27 cellular contexts compared by ENCODE assay signal in genomic region chr4:15928883-15929282, GRCh38. TPM values are rescaled to one million over a fixed set of nuclear protein-coding genes. Genes with fewer than 3 reads are reported as not detected.
"Had no signal": no experiment of that assay in that cellular context is flagged by ENCODE, and none has a peak within 500 bp of the region (broad histone marks: within the 10 kb centered on the region; RNA-seq: fewer than 3 reads in every experiment).

No MANE protein-coding gene starts in this region.

- H3K27me3 ChIP-seq: esophagus muscularis mucosa, gastrocnemius medialis, neutrophil, thyroid gland, upper lobe of left lung, uterus had no signal

- H3K4me1 ChIP-seq: gastrocnemius medialis, heart right ventricle, suprapubic skin, thyroid gland, upper lobe of left lung, uterus had no signal

- DNase-seq: effector memory CD8-positive, alpha-beta T cell; gastrocnemius medialis; heart right ventricle; hypothalamus; kidney glomerular epithelial cell; mesendoderm; naive thymus-derived CD4-positive, alpha-beta T cell; nephron progenitor cell; stimulated activated CD4-positive, alpha-beta T cell treated with anti-CD3 and anti-CD28 coated beads, Interleukin-2, amount 100 ng/mL, for 24 hours; stimulated activated CD4-positive, alpha-beta T cell treated with anti-CD3 and anti-CD28 coated beads, Interleukin-4, amount 100 ng/mL, for 4 hours; stimulated activated naive CD4-positive, alpha-beta T cell; thyroid gland; upper lobe of left lung; uterus had no signal

- H3K27ac Mint-ChIP-seq: dendritic cell treated with granulocyte-macrophage colony-stimulating factor and Interleukin-4, amounts not matched to agents 40 ng/mL and 50 ng/mL, for 4 days; effector memory CD8-positive, alpha-beta T cell; naive thymus-derived CD4-positive, alpha-beta T cell; nephron progenitor cell had no signal

- H3K4me3 ChIP-seq: esophagus muscularis mucosa, gastrocnemius medialis, heart right ventricle, suprapubic skin, thyroid gland, upper lobe of left lung, uterus had no signal

- H3K36me3 Mint-ChIP-seq: naive thymus-derived CD4-positive, alpha-beta T cell had no signal

- H3K9me3 ChIP-seq: esophagus muscularis mucosa, gastrocnemius medialis, heart right ventricle, neutrophil, suprapubic skin, thyroid gland, upper lobe of left lung, uterus had no signal

- ATAC-seq: effector memory CD8-positive, alpha-beta T cell; gastrocnemius medialis; heart right ventricle; naive thymus-derived CD4-positive, alpha-beta T cell; sciatic nerve had no signal

- H3K9me3 Mint-ChIP-seq: dendritic cell treated with granulocyte-macrophage colony-stimulating factor and Interleukin-4, amounts not matched to agents 40 ng/mL and 50 ng/mL, for 4 days; effector memory CD8-positive, alpha-beta T cell; naive thymus-derived CD4-positive, alpha-beta T cell; nephron progenitor cell had no signal

- H3K27ac ChIP-seq: epithelial cell of prostate, esophagus muscularis mucosa, gastrocnemius medialis, heart right ventricle, neutrophil, suprapubic skin, thyroid gland, upper lobe of left lung, uterus had no signal

- H3K4me1 Mint-ChIP-seq: nephron progenitor cell had no signal

- H3K4me3 Mint-ChIP-seq: dendritic cell treated with granulocyte-macrophage colony-stimulating factor and Interleukin-4, amounts not matched to agents 40 ng/mL and 50 ng/mL, for 4 days; effector memory CD8-positive, alpha-beta T cell; naive thymus-derived CD4-positive, alpha-beta T cell; nephron progenitor cell had no signal

- H3K36me3 ChIP-seq: esophagus muscularis mucosa, gastrocnemius medialis, heart right ventricle, neutrophil, suprapubic skin, thyroid gland, upper lobe of left lung, uterus had no signal

RNA-seq across cellular contexts. Expression of gene FGFBP1, which starts 9.7 kb away (rescaled TPM):
- total RNA-seq: fibroblast of villous mesenchyme; gastrocnemius medialis; heart right ventricle; liver; lung microvascular endothelial cell; mononuclear cell; naive thymus-derived CD4-positive, alpha-beta T cell; osteoblast; pulmonary artery endothelial cell; sciatic nerve; skeletal muscle tissue; uterus had no signal

RNA-seq across cellular contexts. Expression of gene FGFBP2, which starts 34.1 kb away (rescaled TPM):
- total RNA-seq: fibroblast of villous mesenchyme, lung microvascular endothelial cell, pulmonary artery endothelial cell, skeletal muscle tissue had no signal
